Comparison of ENCODE assay signal across 24 cellular contexts in genomic region chr1:56063461-56063860, GRCh38.
DNase-seq lines count a peak whose midpoint lies in the region; ATAC-seq and TF ChIP-seq lines count a peak whose summit lies in the region.
"Had no signal": no experiment of that assay in that cellular context is flagged by ENCODE, and none has a peak within 500 bp of the region (broad histone marks: within the 10 kb centered on the region; RNA-seq: fewer than 3 reads in every experiment).

No MANE protein-coding gene starts in this region.

- no peaks in the 10 kb centered on the region for H3K27me3 ChIP-seq in right atrium auricular region
- H3K27me3 ChIP-seq: cardiac muscle cell, neural progenitor cell had no signal

- ATAC-seq in Right ventricle myocardium inferior (peak; percentile 79), left cardiac atrium (peak; percentile 44 to 55), HG03139 (IDR thresholded peaks at IDR 0.05; ENCODE audit: unreplicated experiment) (no peak), left lobe of liver (no peak), HG03095 (IDR thresholded peaks at IDR 0.05; ENCODE audit: unreplicated experiment) (no peak)

- H3K36me3 ChIP-seq in right atrium auricular region, result no peaks in the 10 kb centered on the region
- H3K36me3 ChIP-seq: cardiac muscle cell, lower lobe of right lung, neural progenitor cell had no signal

- TF ChIP-seq CTCF in right atrium auricular region (IDR thresholded peaks at IDR 0.05) (no peak), coronary artery (IDR thresholded peaks at IDR 0.05) (no peak)

- no peaks in the 10 kb centered on the region for H3K4me1 ChIP-seq in right atrium auricular region
- H3K4me1 ChIP-seq: neural progenitor cell had no signal

- no peak overlapping the region for H3K27ac ChIP-seq in right atrium auricular region
- H3K27ac ChIP-seq in coronary artery, result no peak overlapping the region
- H3K27ac ChIP-seq: 22Rv1, cardiac muscle cell, lower lobe of right lung, neural progenitor cell had no signal

- no peaks in the 10 kb centered on the region for H3K9me3 ChIP-seq in right atrium auricular region
- H3K9me3 ChIP-seq: lower lobe of right lung had no signal

- DNase-seq in Right ventricle myocardium inferior (ENCODE audit: missing footprints) (peak; percentile 73), right atrium auricular region (ENCODE audit: low spot score) (no peak), left cardiac atrium (no peak), occipital lobe (lab: John Stamatoyannopoulos, UW) (peak; percentile 40), coronary artery (ENCODE audit: low spot score) (no peak), left lobe of liver (ENCODE audit: low spot score) (no peak)
- DNase-seq: activated CD4-positive, alpha-beta T cell treated with anti-CD3 and anti-CD28 coated beads, Interleukin-2, amount 50 U/mL, for 4 hours; activated naive CD4-positive, alpha-beta T cell treated with anti-CD3 and anti-CD28 coated beads, Interleukin-2, amount 50 U/mL, for 16 hours; aorta; CD4-positive, CD25-positive, alpha-beta regulatory T cell; HCEC 1CT; lower lobe of right lung; NCI-H1092; NCI-H2029 treated with DMSO at 0.1 percent for 48 hours; NCI-H2227 treated with DMSO at 0.1 percent for 48 hours; NCI-H748 treated with DMSO at 0.1 percent for 48 hours; stimulated activated CD4-positive, alpha-beta T cell treated with anti-CD3 and anti-CD28 coated beads, Interleukin-2, amount 100 ng/mL, for 24 hours; T-helper 9 cell had no signal

- no peak overlapping the region for H3K4me3 ChIP-seq in right atrium auricular region
- no peak overlapping the region for H3K4me3 ChIP-seq in coronary artery
- H3K4me3 ChIP-seq: cardiac muscle cell, lower lobe of right lung, neural progenitor cell, smooth muscle cell had no signal

- intact Hi-C loops in Right ventricle myocardium inferior (cut with DNase I) (loop anchor here (10.0 kb wide), 1 partner anchor 511 kb away; the partner anchor contains the start of gene PLPP3), left cardiac atrium (cut with DNase I) (no loop called here)

Comparison
In these comparisons a context has a peak if more than half of its experiments do, and no peak if none do; other contexts are left out.
1. DNase-seq: peak in Right ventricle myocardium inferior (single experiment) and occipital lobe (single experiment); none in right atrium auricular region (single experiment), left cardiac atrium (single experiment), coronary artery (single experiment) and left lobe of liver (single experiment).
2. ATAC-seq: peak in Right ventricle myocardium inferior (single experiment) and left cardiac atrium (2 of 2); none in HG03139 (single experiment), left lobe of liver (single experiment) and HG03095 (single experiment).